8 cellular contexts compared by ENCODE assay signal in the genomic region with DNA sequence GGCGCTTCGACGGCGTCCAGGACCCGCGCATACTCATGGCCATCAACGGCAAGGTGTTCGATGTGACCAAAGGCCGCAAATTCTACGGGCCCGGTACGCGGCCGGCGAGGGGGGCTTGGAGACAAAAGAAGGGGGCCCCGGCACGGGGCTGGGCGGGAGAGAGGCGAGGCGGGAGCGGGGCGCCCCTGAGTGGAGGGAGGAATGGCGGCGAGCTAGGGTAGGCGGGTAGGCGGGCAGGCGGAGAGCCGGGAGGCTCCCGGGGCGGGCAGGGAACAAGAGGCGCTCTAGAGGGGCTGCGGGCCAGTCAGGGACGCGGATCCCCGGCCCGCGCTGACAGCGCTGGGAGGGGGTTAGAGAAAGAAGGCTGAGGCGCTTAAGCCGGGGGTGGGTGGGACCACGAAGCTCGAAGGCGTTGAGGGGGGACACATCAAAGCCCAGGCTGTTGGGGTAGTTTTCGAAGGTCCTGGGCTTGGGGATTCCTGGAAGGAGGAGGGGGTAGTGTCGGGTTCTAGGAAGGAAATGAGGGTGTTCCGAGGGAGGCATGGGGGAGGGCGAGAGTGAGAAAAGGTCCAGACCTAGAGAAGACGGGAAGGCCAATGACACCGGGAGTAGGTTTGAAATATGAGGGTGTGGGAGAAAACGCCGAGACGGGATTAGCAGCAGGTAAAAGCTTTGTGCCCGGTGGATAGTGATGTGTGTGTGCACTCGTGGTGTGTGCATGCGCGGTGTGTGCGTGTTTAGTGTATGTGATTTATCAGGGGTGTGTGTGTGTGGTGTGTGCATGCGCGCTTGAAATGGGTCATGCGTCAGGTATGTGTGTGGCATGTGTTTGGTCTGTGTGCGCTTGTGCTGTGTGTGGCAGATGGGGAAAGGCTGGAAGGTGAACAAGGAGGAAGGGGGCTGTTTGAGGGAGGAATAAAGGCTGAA. TPM values are rescaled to one million over a fixed set of nuclear protein-coding genes. Genes with fewer than 3 reads are reported as not detected.
DNase-seq lines count a peak whose midpoint lies in the region; ATAC-seq and TF ChIP-seq lines count a peak whose summit lies in the region.

No MANE protein-coding gene starts in this region.

- no peak for TF ChIP-seq CTCF in fibroblast of the aortic adventitia (IDR thresholded peaks at IDR 0.05; ENCODE audit: insufficient read depth, low read length)

- H3K27me3 ChIP-seq in neuron (ENCODE audit: insufficient read depth, low read length) = peaks cover 3% of the 10 kb centered on the region

- no peaks in the 10 kb centered on the region for H3K9me3 Mint-ChIP-seq in activated T-helper 17 cell treated with anti-CD3 and anti-CD28 coated beads, Interleukin-2, amount 50 U/mL, for 72 hours

- H3K4me1 Mint-ChIP-seq in activated T-helper 17 cell treated with anti-CD3 and anti-CD28 coated beads, Interleukin-2, amount 50 U/mL, for 72 hours = peaks cover 8% of the 10 kb centered on the region

- H3K36me3 ChIP-seq in neuron (ENCODE audit: insufficient read depth, low read length) = peaks cover 6% of the 10 kb centered on the region

- peak; percentile 10 for ATAC-seq in GM18858 (IDR thresholded peaks at IDR 0.05; ENCODE audit: unreplicated experiment)
- ATAC-seq in HG02840 (IDR thresholded peaks at IDR 0.05; ENCODE audit: low FRiP score, unreplicated experiment) = peak; percentile 15
- peak; percentile 42 for ATAC-seq in activated T-helper 17 cell treated with anti-CD3 and anti-CD28 coated beads, Interleukin-2, amount 50 U/mL, for 72 hours (replicated peaks)
- ATAC-seq in GM18870 (IDR thresholded peaks at IDR 0.05; ENCODE audit: unreplicated experiment) = no peak

- H3K9me3 ChIP-seq in neuron (ENCODE audit: low read length) = no peaks in the 10 kb centered on the region

- no peaks in the 10 kb centered on the region for H3K27me3 Mint-ChIP-seq in activated T-helper 17 cell treated with anti-CD3 and anti-CD28 coated beads, Interleukin-2, amount 50 U/mL, for 72 hours

- peaks cover 18% of the 10 kb centered on the region for H3K4me1 ChIP-seq in neuron (ENCODE audit: insufficient read depth, low read length)

- peak overlapping the region; percentile 89 for H3K4me3 Mint-ChIP-seq in activated T-helper 17 cell treated with anti-CD3 and anti-CD28 coated beads, Interleukin-2, amount 50 U/mL, for 72 hours

- peaks cover 34% of the 10 kb centered on the region for H3K36me3 Mint-ChIP-seq in activated T-helper 17 cell treated with anti-CD3 and anti-CD28 coated beads, Interleukin-2, amount 50 U/mL, for 72 hours (ENCODE audit: low read depth)

- peak; percentile 38 for DNase-seq in NCI-H748 treated with DMSO at 0.1 percent for 48 hours (lab: John Stamatoyannopoulos, UW)
- DNase-seq in fibroblast of the aortic adventitia (ENCODE audit: low read depth) = peak; percentile 68
- no peak for DNase-seq in OCI-M2 (lab: John Stamatoyannopoulos, UW; ENCODE audit: unreplicated experiment)

- H3K4me3 ChIP-seq in fibroblast of the aortic adventitia (ENCODE audit: low read depth, low read length) = peak overlapping the region; percentile 77
- H3K4me3 ChIP-seq in neuron (ENCODE audit: low read length) = peak overlapping the region; percentile 53

- H3K27ac Mint-ChIP-seq in activated T-helper 17 cell treated with anti-CD3 and anti-CD28 coated beads, Interleukin-2, amount 50 U/mL, for 72 hours = peak overlapping the region; percentile 80

- peak overlapping the region; percentile 76 for H2AFZ ChIP-seq in neuron (ENCODE audit: low read depth, low read length)

RNA-seq across cellular contexts. Expression of gene PGRMC1, which starts 0.8 kb away (rescaled TPM):
- total RNA-seq in activated T-helper 17 cell treated with anti-CD3 and anti-CD28 coated beads, Interleukin-2, amount 50 U/mL, for 72 hours = 10 to 100 TPM; 22.3 to 47.3 TPM
- 38.3 and 162 TPM in 2 replicates for total RNA-seq in fibroblast of the aortic adventitia (ENCODE audit: low replicate concordance)
